1 cellular context compared by ENCODE assay signal in the genomic region with DNA sequence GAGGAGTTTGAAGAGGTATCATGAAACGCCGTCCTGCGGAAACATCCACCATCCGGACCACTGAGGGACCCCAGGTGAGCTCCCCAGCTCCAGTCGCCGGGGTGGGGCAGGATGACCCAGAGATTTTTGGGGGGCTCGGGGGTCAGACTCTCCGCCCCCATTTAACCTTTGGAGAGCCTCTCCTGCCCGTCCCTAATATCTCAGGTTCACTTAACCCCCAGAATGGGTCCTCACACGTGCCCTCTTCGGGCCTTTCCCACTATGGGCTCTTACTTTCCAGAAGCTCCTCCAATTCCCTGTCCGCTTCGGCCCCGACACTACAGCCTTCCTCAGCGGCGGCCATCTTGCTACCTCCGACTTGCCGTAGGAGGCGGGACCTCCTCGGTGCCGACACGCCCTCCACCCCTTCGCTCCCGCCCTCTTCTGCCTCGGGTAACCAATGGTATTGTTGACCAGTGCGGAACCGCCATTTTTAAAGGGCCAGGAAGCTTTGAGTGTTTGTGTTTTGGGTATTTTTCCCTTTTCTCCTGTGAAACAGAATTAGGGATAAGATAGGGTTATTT.
A peak's percentile ranks its signal among the peaks of the same experiment; 100 is the strongest.
TF ChIP-seq lines count a peak whose summit lies in the region.

A gene with protein sequence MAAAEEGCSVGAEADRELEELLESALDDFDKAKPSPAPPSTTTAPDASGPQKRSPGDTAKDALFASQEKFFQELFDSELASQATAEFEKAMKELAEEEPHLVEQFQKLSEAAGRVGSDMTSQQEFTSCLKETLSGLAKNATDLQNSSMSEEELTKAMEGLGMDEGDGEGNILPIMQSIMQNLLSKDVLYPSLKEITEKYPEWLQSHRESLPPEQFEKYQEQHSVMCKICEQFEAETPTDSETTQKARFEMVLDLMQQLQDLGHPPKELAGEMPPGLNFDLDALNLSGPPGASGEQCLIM (minus strand): TSS at position 352 of the 563 bp plus-strand sequence. CDS start 9 bp downstream, at position 343.

TF ChIP-seq in HepG2, 621 proteins besides CTCF, POLR2A, EP300 and RAD21 (continued from another document and continues in another):
- no peak for TF ChIP-seq SAFB2 (CRISPR knock-in tag; IDR thresholded peaks at IDR 0.05; ENCODE audit: borderline replicate concordance, low read depth)
- TF ChIP-seq MBD4 (IDR thresholded peaks at IDR 0.05; ENCODE audit: borderline replicate concordance, low read length), result no peak
- TF ChIP-seq ZNF430 (CRISPR knock-in tag; IDR thresholded peaks at IDR 0.05), result no peak
- peak; percentile 90 for TF ChIP-seq KAT8 (CRISPR knock-in tag; IDR thresholded peaks at IDR 0.05)
- TF ChIP-seq STAT6 (CRISPR knock-in tag; IDR thresholded peaks at IDR 0.05; ENCODE audit: borderline replicate concordance), result no peak
- TF ChIP-seq ZNF138 (CRISPR knock-in tag; IDR thresholded peaks at IDR 0.05; ENCODE audit: low read depth), result no peak
- no peak for TF ChIP-seq RNF219 (CRISPR knock-in tag; IDR thresholded peaks at IDR 0.05)
- TF ChIP-seq SNRNP70 (IDR thresholded peaks at IDR 0.05; ENCODE audit: low read depth, low read length), result no peak
- TF ChIP-seq SRSF9 (IDR thresholded peaks at IDR 0.05; ENCODE audit: borderline replicate concordance, insufficient read depth, low read depth, low read length, poor library complexity, severe bottlenecking), result no peak
- no peak for TF ChIP-seq MBNL3 (CRISPR knock-in tag; conservative IDR thresholded peaks at IDR 0.05)
- TF ChIP-seq ZNF501 (CRISPR knock-in tag; IDR thresholded peaks at IDR 0.05), result no peak
- TF ChIP-seq PRMT3 (CRISPR knock-in tag; IDR thresholded peaks at IDR 0.05; ENCODE audit: borderline replicate concordance, low read depth), result no peak
- no peak for TF ChIP-seq SMARCC2 (IDR thresholded peaks at IDR 0.05)
- TF ChIP-seq GZF1 (CRISPR knock-in tag; IDR thresholded peaks at IDR 0.05), result no peak
- no peak for TF ChIP-seq ZNF704 (CRISPR knock-in tag; IDR thresholded peaks at IDR 0.05; ENCODE audit: borderline replicate concordance)
- TF ChIP-seq SMARCE1 (IDR thresholded peaks at IDR 0.05; ENCODE audit: borderline replicate concordance), result no peak
- no peak for TF ChIP-seq DDIT3 (CRISPR knock-in tag; IDR thresholded peaks at IDR 0.05)
- no peak for TF ChIP-seq ZNF570 (CRISPR knock-in tag; IDR thresholded peaks at IDR 0.05; ENCODE audit: borderline replicate concordance)
- TF ChIP-seq STAT5B (CRISPR knock-in tag; IDR thresholded peaks at IDR 0.05), result no peak
- peak; percentile 70; the same call in 1 of the 2 replicates for TF ChIP-seq ZNF567 (CRISPR knock-in tag; IDR thresholded peaks at IDR 0.05; ENCODE audit: borderline replicate concordance)
- peak; percentile 68 for TF ChIP-seq CREB1 (IDR thresholded peaks at IDR 0.05)
- peak; percentile 78 for TF ChIP-seq CREB1 (CRISPR knock-in tag; IDR thresholded peaks at IDR 0.05)
- TF ChIP-seq ZNF543 (CRISPR knock-in tag; IDR thresholded peaks at IDR 0.05), result no peak
- TF ChIP-seq CREM (IDR thresholded peaks at IDR 0.05), result peak; percentile 53
- TF ChIP-seq CREM (CRISPR knock-in tag; IDR thresholded peaks at IDR 0.05), result no peak
- TF ChIP-seq ZNF607 (CRISPR knock-in tag; IDR thresholded peaks at IDR 0.05; ENCODE audit: borderline replicate concordance), result no peak
- TF ChIP-seq ZNF333 (CRISPR knock-in tag; IDR thresholded peaks at IDR 0.05; ENCODE audit: borderline replicate concordance), result no peak
- TF ChIP-seq ZNF354B (CRISPR knock-in tag; IDR thresholded peaks at IDR 0.05), result no peak
- TF ChIP-seq, protein P1, sequence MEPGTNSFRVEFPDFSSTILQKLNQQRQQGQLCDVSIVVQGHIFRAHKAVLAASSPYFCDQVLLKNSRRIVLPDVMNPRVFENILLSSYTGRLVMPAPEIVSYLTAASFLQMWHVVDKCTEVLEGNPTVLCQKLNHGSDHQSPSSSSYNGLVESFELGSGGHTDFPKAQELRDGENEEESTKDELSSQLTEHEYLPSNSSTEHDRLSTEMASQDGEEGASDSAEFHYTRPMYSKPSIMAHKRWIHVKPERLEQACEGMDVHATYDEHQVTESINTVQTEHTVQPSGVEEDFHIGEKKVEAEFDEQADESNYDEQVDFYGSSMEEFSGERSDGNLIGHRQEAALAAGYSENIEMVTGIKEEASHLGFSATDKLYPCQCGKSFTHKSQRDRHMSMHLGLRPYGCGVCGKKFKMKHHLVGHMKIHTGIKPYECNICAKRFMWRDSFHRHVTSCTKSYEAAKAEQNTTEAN (CRISPR knock-in tag; conservative IDR thresholded peaks at IDR 0.05), result no peak
- TF ChIP-seq ERF (CRISPR knock-in tag; IDR thresholded peaks at IDR 0.05), result peak; percentile 78
- no peak; the same call in 1 of the 2 replicates for TF ChIP-seq YEATS4 (CRISPR knock-in tag; IDR thresholded peaks at IDR 0.05; ENCODE audit: borderline replicate concordance)
- no peak for TF ChIP-seq ZNF713 (CRISPR knock-in tag; IDR thresholded peaks at IDR 0.05)
- peak; percentile 62 for TF ChIP-seq ZFX (CRISPR knock-in tag; IDR thresholded peaks at IDR 0.05; ENCODE audit: low read depth)
- TF ChIP-seq ZNF362 (CRISPR knock-in tag; IDR thresholded peaks at IDR 0.05; ENCODE audit: borderline replicate concordance), result no peak
- TF ChIP-seq NR2F6 (IDR thresholded peaks at IDR 0.05), result no peak; the same call in 1 of the 2 replicates
- TF ChIP-seq NR2F6 (CRISPR knock-in tag; IDR thresholded peaks at IDR 0.05), result 0 out of 2 replicates have a peak, but pooled peaks have one; percentile 24
- TF ChIP-seq RAD51 (IDR thresholded peaks at IDR 0.05; ENCODE audit: borderline replicate concordance), result no peak
- TF ChIP-seq ELF4 (CRISPR knock-in tag; IDR thresholded peaks at IDR 0.05; ENCODE audit: borderline replicate concordance), result 0 out of 2 replicates have a peak, but pooled peaks have one; percentile 28
- no peak for TF ChIP-seq ZNF597 (CRISPR knock-in tag; IDR thresholded peaks at IDR 0.05)
- no peak for TF ChIP-seq MTF2 (CRISPR knock-in tag; IDR thresholded peaks at IDR 0.05; ENCODE audit: borderline replicate concordance)
- TF ChIP-seq ZNF878 (CRISPR knock-in tag; IDR thresholded peaks at IDR 0.05), result no peak
- peak; percentile 87 for TF ChIP-seq HDAC1 (CRISPR knock-in tag; IDR thresholded peaks at IDR 0.05)
- peak; percentile 47 for TF ChIP-seq NR2C2 (CRISPR knock-in tag; IDR thresholded peaks at IDR 0.05; ENCODE audit: borderline replicate concordance)
- TF ChIP-seq WIZ (CRISPR knock-in tag; IDR thresholded peaks at IDR 0.05), result no peak
- no peak for TF ChIP-seq ZEB1 (IDR thresholded peaks at IDR 0.05; ENCODE audit: insufficient replicate concordance, low read depth)
- TF ChIP-seq ZNF383 (CRISPR knock-in tag; IDR thresholded peaks at IDR 0.05; ENCODE audit: borderline replicate concordance), result no peak
- TF ChIP-seq, protein P2, sequence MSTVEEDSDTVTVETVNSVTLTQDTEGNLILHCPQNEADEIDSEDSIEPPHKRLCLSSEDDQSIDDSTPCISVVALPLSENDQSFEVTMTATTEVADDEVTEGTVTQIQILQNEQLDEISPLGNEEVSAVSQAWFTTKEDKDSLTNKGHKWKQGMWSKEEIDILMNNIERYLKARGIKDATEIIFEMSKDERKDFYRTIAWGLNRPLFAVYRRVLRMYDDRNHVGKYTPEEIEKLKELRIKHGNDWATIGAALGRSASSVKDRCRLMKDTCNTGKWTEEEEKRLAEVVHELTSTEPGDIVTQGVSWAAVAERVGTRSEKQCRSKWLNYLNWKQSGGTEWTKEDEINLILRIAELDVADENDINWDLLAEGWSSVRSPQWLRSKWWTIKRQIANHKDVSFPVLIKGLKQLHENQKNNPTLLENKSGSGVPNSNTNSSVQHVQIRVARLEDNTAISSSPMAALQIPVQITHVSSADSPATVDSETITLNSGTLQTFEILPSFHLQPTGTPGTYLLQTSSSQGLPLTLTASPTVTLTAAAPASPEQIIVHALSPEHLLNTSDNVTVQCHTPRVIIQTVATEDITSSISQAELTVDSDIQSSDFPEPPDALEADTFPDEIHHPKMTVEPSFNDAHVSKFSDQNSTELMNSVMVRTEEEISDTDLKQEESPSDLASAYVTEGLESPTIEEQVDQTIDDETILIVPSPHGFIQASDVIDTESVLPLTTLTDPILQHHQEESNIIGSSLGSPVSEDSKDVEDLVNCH (CRISPR knock-in tag; IDR thresholded peaks at IDR 0.05), result no peak
- TF ChIP-seq KLF12 (CRISPR knock-in tag; IDR thresholded peaks at IDR 0.05; ENCODE audit: borderline replicate concordance), result no peak
- TF ChIP-seq, protein P3, sequence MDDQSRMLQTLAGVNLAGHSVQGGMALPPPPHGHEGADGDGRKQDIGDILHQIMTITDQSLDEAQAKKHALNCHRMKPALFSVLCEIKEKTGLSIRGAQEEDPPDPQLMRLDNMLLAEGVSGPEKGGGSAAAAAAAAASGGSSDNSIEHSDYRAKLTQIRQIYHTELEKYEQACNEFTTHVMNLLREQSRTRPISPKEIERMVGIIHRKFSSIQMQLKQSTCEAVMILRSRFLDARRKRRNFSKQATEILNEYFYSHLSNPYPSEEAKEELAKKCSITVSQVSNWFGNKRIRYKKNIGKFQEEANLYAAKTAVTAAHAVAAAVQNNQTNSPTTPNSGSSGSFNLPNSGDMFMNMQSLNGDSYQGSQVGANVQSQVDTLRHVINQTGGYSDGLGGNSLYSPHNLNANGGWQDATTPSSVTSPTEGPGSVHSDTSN (CRISPR knock-in tag; IDR thresholded peaks at IDR 0.05; ENCODE audit: borderline replicate concordance), result no peak
- TF ChIP-seq ELF3 (CRISPR knock-in tag; IDR thresholded peaks at IDR 0.05), result no peak
- TF ChIP-seq MYC (CRISPR knock-in tag; IDR thresholded peaks at IDR 0.05; ENCODE audit: borderline replicate concordance), result peak; percentile 39; the same call in 1 of the 2 replicates
- no peak for TF ChIP-seq ZNF30 (CRISPR knock-in tag; IDR thresholded peaks at IDR 0.05)
- no peak for TF ChIP-seq ZNF44 (CRISPR knock-in tag; IDR thresholded peaks at IDR 0.05)
- TF ChIP-seq IKZF5 (CRISPR knock-in tag; IDR thresholded peaks at IDR 0.05), result no peak
